ENCODE assay signal across 1 cellular context in the genomic region with DNA sequence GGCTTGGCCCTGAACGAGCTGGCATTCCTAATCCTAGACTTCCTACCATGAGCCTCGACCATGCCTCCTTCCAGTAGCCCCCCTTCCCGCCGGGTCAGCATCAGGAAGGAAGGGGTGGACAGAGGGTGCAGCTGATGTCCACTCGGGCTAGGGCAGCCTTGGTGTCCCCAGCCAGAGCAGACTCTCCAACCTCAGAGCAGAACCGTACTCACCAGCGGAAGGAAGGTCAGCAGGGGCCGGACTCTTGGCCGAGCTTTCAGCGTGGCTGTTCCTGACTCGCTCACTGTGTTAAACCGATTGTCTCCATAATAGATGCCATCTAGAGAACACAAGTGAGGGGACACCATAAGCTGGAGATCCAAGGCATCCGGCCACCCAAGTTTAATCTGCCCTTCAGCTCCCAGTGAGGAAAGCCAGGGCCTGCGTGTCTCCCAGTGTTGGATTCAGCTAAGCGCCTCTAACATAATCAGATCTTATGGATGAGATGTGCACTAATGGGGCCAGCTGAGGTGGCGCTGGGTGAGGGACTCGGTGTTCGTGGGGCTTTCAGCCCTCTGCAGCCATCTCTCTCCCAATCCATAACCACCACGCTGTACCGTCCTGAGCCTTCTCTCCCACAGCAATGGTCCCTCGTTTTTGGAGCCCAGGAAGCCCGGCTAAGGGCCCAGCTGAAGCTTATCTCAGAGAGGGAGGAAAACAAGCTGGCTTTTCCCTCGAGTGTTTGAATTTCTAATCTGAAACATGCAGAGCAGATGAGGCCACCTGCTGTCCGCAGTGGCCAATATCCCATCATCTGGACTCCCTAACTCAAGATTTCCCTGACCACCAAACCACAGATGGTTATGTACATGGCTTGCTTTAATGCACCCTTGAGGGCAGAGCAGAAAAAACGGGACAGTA.
TF ChIP-seq lines count a peak whose summit lies in the region.

No MANE protein-coding gene starts in this region.

TF ChIP-seq in K562, 482 proteins besides CTCF, POLR2A, EP300 and RAD21 (continued from another document and continues in another):
- TF ChIP-seq MGA (IDR thresholded peaks at IDR 0.05) (no peak), PHB2 (IDR thresholded peaks at IDR 0.05; ENCODE audit: low read depth) (no peak), GATAD2A (IDR thresholded peaks at IDR 0.05) (no peak), MTA2 (IDR thresholded peaks at IDR 0.05; ENCODE audit: low read depth) (peak; percentile 74), ZBTB1 (CRISPR knock-in tag; IDR thresholded peaks at IDR 0.05; ENCODE audit: borderline replicate concordance, low read depth) (0 out of 2 replicates have a peak, but pooled peaks have one; percentile 27), KDM1A (IDR thresholded peaks at IDR 0.05) (peak; percentile 95 to 96), SRSF3 (IDR thresholded peaks at IDR 0.05; ENCODE audit: insufficient read depth, low read length) (no peak), RERE (CRISPR knock-in tag; IDR thresholded peaks at IDR 0.05; ENCODE audit: borderline replicate concordance) (no peak), ZNF124 (CRISPR knock-in tag; IDR thresholded peaks at IDR 0.05) (no peak), ZBTB8A (IDR thresholded peaks at IDR 0.05; ENCODE audit: partially characterized antibody) (no peak), RFX1 (IDR thresholded peaks at IDR 0.05) (no peak), BCL6 (CRISPR knock-in tag; IDR thresholded peaks at IDR 0.05) (0 out of 2 replicates have a peak, but pooled peaks have one; percentile 24), HDAC2 (IDR thresholded peaks at IDR 0.05) (peak; percentile 90), ESRRA (IDR thresholded peaks at IDR 0.05; ENCODE audit: borderline replicate concordance, low read depth) (peak; percentile 88; the same call in 1 of the 2 replicates), KDM5B (IDR thresholded peaks at IDR 0.05; ENCODE audit: insufficient replicate concordance, low read depth, low read length) (no peak), CBX3 (IDR thresholded peaks at IDR 0.05; ENCODE audit: borderline replicate concordance in 1 of 2, low read length in 2 of 2) (0 out of 3 replicates have a peak, but pooled peaks of 1 of the 2 experiments have one; percentile 15), SMARCE1 (IDR thresholded peaks at IDR 0.05) (peak; percentile 37; the same call in 1 of the 2 replicates), ELF1 (tag; IDR thresholded peaks at IDR 0.05) (no peak), MCM3 (IDR thresholded peaks at IDR 0.05) (no peak), ILF3 (IDR thresholded peaks at IDR 0.05; ENCODE audit: borderline replicate concordance) (no peak), BCOR (IDR thresholded peaks at IDR 0.05) (peak; percentile 83; the same call in 1 of the 2 replicates), NFIC (IDR thresholded peaks at IDR 0.05) (peak; percentile 68), ZNF778 (CRISPR knock-in tag; IDR thresholded peaks at IDR 0.05) (no peak), ZNF347 (CRISPR knock-in tag; IDR thresholded peaks at IDR 0.05; ENCODE audit: low read depth) (no peak), TFAM (CRISPR knock-in tag; conservative IDR thresholded peaks at IDR 0.05) (no peak), ZNF639 (CRISPR knock-in tag; conservative IDR thresholded peaks at IDR 0.05 in 1 of 2, IDR thresholded peaks at IDR 0.05 in 1 of 2) (no peak), BACH1 (tag; IDR thresholded peaks at IDR 0.05) (no peak), SOX6 (IDR thresholded peaks at IDR 0.05) (peak; percentile 65; the same call in 1 of the 2 replicates), SMARCC2 (IDR thresholded peaks at IDR 0.05; ENCODE audit: low read depth) (no peak), TAF15 (IDR thresholded peaks at IDR 0.05; ENCODE audit: low read depth, low read length) (no peak), YBX1 (IDR thresholded peaks at IDR 0.05) (no peak), ZFP36 (IDR thresholded peaks at IDR 0.05; ENCODE audit: low read depth, low read length, partially characterized antibody) (no peak), LCOR (CRISPR knock-in tag; IDR thresholded peaks at IDR 0.05) (no peak)
- TF ChIP-seq, protein P1, sequence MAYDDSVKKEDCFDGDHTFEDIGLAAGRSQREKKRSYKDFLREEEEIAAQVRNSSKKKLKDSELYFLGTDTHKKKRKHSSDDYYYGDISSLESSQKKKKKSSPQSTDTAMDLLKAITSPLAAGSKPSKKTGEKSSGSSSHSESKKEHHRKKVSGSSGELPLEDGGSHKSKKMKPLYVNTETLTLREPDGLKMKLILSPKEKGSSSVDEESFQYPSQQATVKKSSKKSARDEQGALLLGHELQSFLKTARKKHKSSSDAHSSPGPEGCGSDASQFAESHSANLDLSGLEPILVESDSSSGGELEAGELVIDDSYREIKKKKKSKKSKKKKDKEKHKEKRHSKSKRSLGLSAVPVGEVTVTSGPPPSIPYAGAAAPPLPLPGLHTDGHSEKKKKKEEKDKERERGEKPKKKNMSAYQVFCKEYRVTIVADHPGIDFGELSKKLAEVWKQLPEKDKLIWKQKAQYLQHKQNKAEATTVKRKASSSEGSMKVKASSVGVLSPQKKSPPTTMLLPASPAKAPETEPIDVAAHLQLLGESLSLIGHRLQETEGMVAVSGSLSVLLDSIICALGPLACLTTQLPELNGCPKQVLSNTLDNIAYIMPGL (CRISPR knock-in tag; IDR thresholded peaks at IDR 0.05), result no peak
- TF ChIP-seq, protein P2, sequence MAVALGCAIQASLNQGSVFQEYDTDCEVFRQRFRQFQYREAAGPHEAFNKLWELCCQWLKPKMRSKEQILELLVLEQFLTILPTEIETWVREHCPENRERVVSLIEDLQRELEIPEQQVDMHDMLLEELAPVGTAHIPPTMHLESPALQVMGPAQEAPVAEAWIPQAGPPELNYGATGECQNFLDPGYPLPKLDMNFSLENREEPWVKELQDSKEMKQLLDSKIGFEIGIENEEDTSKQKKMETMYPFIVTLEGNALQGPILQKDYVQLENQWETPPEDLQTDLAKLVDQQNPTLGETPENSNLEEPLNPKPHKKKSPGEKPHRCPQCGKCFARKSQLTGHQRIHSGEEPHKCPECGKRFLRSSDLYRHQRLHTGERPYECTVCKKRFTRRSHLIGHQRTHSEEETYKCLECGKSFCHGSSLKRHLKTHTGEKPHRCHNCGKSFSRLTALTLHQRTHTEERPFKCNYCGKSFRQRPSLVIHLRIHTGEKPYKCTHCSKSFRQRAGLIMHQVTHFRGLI (CRISPR knock-in tag; IDR thresholded peaks at IDR 0.05), result no peak
